In genomic region chr7:87416682-87417587, GRCh38 we compare ENCODE assay signal across 8 cellular contexts. TPM values are rescaled to one million over a fixed set of nuclear protein-coding genes. Genes with fewer than 3 reads are reported as not detected.
DNase-seq lines count a peak whose midpoint lies in the region; ATAC-seq and TF ChIP-seq lines count a peak whose summit lies in the region.

No MANE protein-coding gene starts in this region.

- CTCF ChIA-PET in WTC11 (lab: Charles Lee) = interaction anchor here (0.7 to 1.7 kb wide), 11 partner anchors 17 to 232 kb away, joined by 3 to 11 read pairs (median 4); no protein-coding TSS in a partner anchor

- no peaks in the 10 kb centered on the region for H3K27me3 Mint-ChIP-seq in WTC11 (ENCODE audit: low read depth)

- H3K4me3 ChIP-seq in cardiac fibroblast (replicated peaks in 1 of 2; ENCODE audit: low read depth in 2 of 2, low read length in 2 of 2) = no peak overlapping the region

- H3K4me3 Mint-ChIP-seq in WTC11 = no peak overlapping the region

- H3K36me3 Mint-ChIP-seq in WTC11 = no peaks in the 10 kb centered on the region

- peaks cover 7% of the 10 kb centered on the region for H3K4me1 Mint-ChIP-seq in WTC11

- H3K27ac Mint-ChIP-seq in WTC11 = no peak overlapping the region

- H3K9me3 Mint-ChIP-seq in WTC11 = peaks cover 6% of the 10 kb centered on the region; the same call in 1 of the 2 replicates

- POLR2A ChIA-PET in WTC11 (lab: Charles Lee) = no interaction called here

- TF ChIP-seq CTCF in WTC11 (IDR thresholded peaks at IDR 0.05) = peak; percentile 47
- peak; percentile 41 for TF ChIP-seq CTCF in cardiac fibroblast (IDR thresholded peaks at IDR 0.05; ENCODE audit: low read depth, low read length)

- DNase-seq in activated gamma-delta T cell treated with Interleukin-2 at 50 U/mL for 16 hours (peak; percentile 69), activated gamma-delta T cell (lab: John Stamatoyannopoulos, UW) (no peak), NCI-H2196 (lab: John Stamatoyannopoulos, UW; ENCODE audit: unreplicated experiment) (peak; percentile 73), WTC11 (ENCODE audit: low spot score) (peak; percentile 62), cardiac fibroblast (ENCODE audit: low read depth in 2 of 2) (peak; percentile 78 to 83), kidney tubule cell (ENCODE audit: low spot score) (peak; percentile 73)
- peak in 2 of 3 donors; percentile 55 to 56 for DNase-seq in stimulated activated CD4-positive, alpha-beta T cell treated with anti-CD3 and anti-CD28 coated beads, TNF-alpha, amount 100 ng/mL, for 48 hours (ENCODE audit: low read depth in 3 of 3)

- ATAC-seq in HG03025 (IDR thresholded peaks at IDR 0.05; ENCODE audit: low FRiP score, unreplicated experiment) (peak; percentile 74), WTC11 (peak; percentile 70)

TF ChIP-seq in WTC11, 78 proteins besides CTCF, POLR2A, EP300 and RAD21:
- TF ChIP-seq MAX (CRISPR knock-in tag; IDR thresholded peaks at IDR 0.05) = no peak
- TF ChIP-seq ZNF138 (CRISPR knock-in tag; conservative IDR thresholded peaks at IDR 0.05) = no peak
- no peak for TF ChIP-seq JAZF1 (CRISPR knock-in tag; IDR thresholded peaks at IDR 0.05)
- no peak for TF ChIP-seq ZNF425 (CRISPR knock-in tag; conservative IDR thresholded peaks at IDR 0.05)

RNA-seq across cellular contexts. Expression of gene ABCB4, which starts 58.5 kb away (rescaled TPM):
- 0.71 to 1.2 TPM (median 1.1 TPM) in 3 replicates for total RNA-seq in WTC11 (2021)
